In the genomic region with DNA sequence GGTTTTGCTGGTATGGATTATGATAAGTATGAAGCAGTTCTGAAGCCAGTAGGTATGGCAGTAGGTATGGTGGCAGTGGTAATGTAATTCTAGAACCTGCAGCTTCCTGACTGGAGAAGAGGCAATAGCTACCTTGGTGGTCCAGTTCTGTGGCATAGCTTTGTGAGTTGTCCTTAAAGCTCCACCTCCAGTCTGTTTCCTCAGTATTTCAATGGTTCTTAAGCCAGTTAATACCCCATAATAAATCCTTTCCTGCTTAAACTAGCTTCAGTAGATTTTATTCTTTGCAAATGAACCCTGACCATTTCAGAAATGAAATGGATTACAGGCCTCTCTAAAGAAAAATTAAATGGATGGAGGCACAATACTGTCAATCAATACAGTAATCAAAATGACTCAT, we compare ENCODE assay signal across 30 cellular contexts.
"Had no signal": no experiment of that assay in that cellular context is flagged by ENCODE, and none has a peak within 500 bp of the region (broad histone marks: within the 10 kb centered on the region; RNA-seq: fewer than 3 reads in every experiment).

No MANE protein-coding gene starts in this region.

- FAIRE-seq: astrocyte had no signal

- H3K27me3 Mint-ChIP-seq: activated CD4-positive, alpha-beta T cell treated with anti-CD3 and anti-CD28 coated beads, Interleukin-2, amount 10 ng/mL, durations not matched to agents 7 days and 5 days; activated naive CD8-positive, alpha-beta T cell; activated T-helper 17 cell treated with anti-CD3 and anti-CD28 coated beads, Interleukin-2, amount 50 U/mL, for 72 hours; central memory CD8-positive, alpha-beta T cell; dendritic cell treated with granulocyte-macrophage colony-stimulating factor and Interleukin-4, amounts not matched to agents 40 ng/mL and 50 ng/mL, for 4 days had no signal

- H3K4me3 Mint-ChIP-seq: activated CD4-positive, alpha-beta T cell treated with anti-CD3 and anti-CD28 coated beads for 36 hours; activated CD4-positive, alpha-beta T cell treated with anti-CD3 and anti-CD28 coated beads, Interleukin-2, amount 10 ng/mL, durations not matched to agents 7 days and 5 days; activated CD8-positive, alpha-beta T cell treated with anti-CD3 and anti-CD28 coated beads for 36 hours; activated naive CD8-positive, alpha-beta T cell; activated T-cell treated with anti-CD3 and anti-CD28 coated beads, Interleukin-2, amount 50 U/mL, for 4 hours; activated T-helper 17 cell treated with anti-CD3 and anti-CD28 coated beads, Interleukin-2, amount 50 U/mL, for 72 hours; central memory CD8-positive, alpha-beta T cell; dendritic cell treated with granulocyte-macrophage colony-stimulating factor and Interleukin-4, amounts not matched to agents 40 ng/mL and 50 ng/mL, for 4 days had no signal

- H3K9me3 Mint-ChIP-seq: activated CD4-positive, alpha-beta T cell treated with anti-CD3 and anti-CD28 coated beads, Interleukin-2, amount 10 ng/mL, durations not matched to agents 7 days and 5 days; activated CD8-positive, alpha-beta T cell treated with anti-CD3 and anti-CD28 coated beads for 36 hours; activated T-cell treated with anti-CD3 and anti-CD28 coated beads, Interleukin-2, amount 50 U/mL, for 4 hours; activated T-helper 17 cell treated with anti-CD3 and anti-CD28 coated beads, Interleukin-2, amount 50 U/mL, for 72 hours; central memory CD8-positive, alpha-beta T cell; dendritic cell treated with granulocyte-macrophage colony-stimulating factor and Interleukin-4, amounts not matched to agents 40 ng/mL and 50 ng/mL, for 4 days had no signal

- H3K27me3 ChIP-seq: brain microvascular endothelial cell, dorsolateral prefrontal cortex, esophagus squamous epithelium, gastroesophageal sphincter, heart right ventricle, hepatocyte had no signal

- DNase-seq: activated CD4-positive, alpha-beta T cell treated with anti-CD3 and anti-CD28 coated beads for 36 hours; activated CD4-positive, alpha-beta T cell treated with anti-CD3 and anti-CD28 coated beads, Interleukin-2, amount 10 ng/mL, durations not matched to agents 7 days and 5 days; activated CD4-positive, alpha-beta T cell treated with anti-CD3 and anti-CD28 coated beads, Interleukin-2, amount 50 U/mL, for 48 hours; activated CD4-positive, CD25-positive, alpha-beta regulatory T cell; activated CD4-positive, CD25-positive, alpha-beta regulatory T cell treated with anti-CD3 and anti-CD28 coated beads, Interleukin-2, amount 50 U/mL, for 72 hours; activated CD8-positive, alpha-beta memory T cell treated with anti-CD3 and anti-CD28 coated beads for 24 hours; activated CD8-positive, alpha-beta T cell treated with anti-CD3 and anti-CD28 coated beads for 36 hours; activated effector memory CD4-positive, alpha-beta T cell treated with Interleukin-2 at 50 U/mL for 16 hours; activated gamma-delta T cell treated with Interleukin-2 at 50 U/mL for 16 hours; activated naive CD4-positive, alpha-beta T cell treated with anti-CD3 and anti-CD28 coated beads, Interleukin-2, amount 50 U/mL, for 16 hours; activated naive CD4-positive, alpha-beta T cell treated with Interleukin-2 at 50 U/mL for 16 hours; activated T-cell treated with anti-CD3 and anti-CD28 coated beads, Interleukin-2, amount 50 U/mL, for 4 hours; amniotic stem cell; anterior cingulate cortex; brain microvascular endothelial cell; dorsolateral prefrontal cortex; effector memory CD4-positive, alpha-beta T cell; erythroblast; esophagus squamous epithelium; foreskin melanocyte; heart right ventricle; T-helper 2 cell had no signal

- H3K9me3 ChIP-seq: esophagus squamous epithelium, gastroesophageal sphincter, heart right ventricle had no signal

- H3K4me1 ChIP-seq: heart right ventricle had no signal

- H3K4me3 ChIP-seq: coronary artery, dorsolateral prefrontal cortex, esophagus squamous epithelium, gastroesophageal sphincter, heart right ventricle, hepatocyte had no signal

- H3K27ac ChIP-seq: brain microvascular endothelial cell, coronary artery, dorsolateral prefrontal cortex, esophagus squamous epithelium, gastroesophageal sphincter, heart right ventricle, hepatocyte had no signal

- H3K36me3 ChIP-seq: brain microvascular endothelial cell, esophagus squamous epithelium, gastroesophageal sphincter, heart right ventricle had no signal

- H3K27ac Mint-ChIP-seq: activated CD4-positive, alpha-beta T cell treated with anti-CD3 and anti-CD28 coated beads for 36 hours; activated CD4-positive, alpha-beta T cell treated with anti-CD3 and anti-CD28 coated beads, Interleukin-2, amount 10 ng/mL, durations not matched to agents 7 days and 5 days; activated CD8-positive, alpha-beta T cell treated with anti-CD3 and anti-CD28 coated beads for 36 hours; activated naive CD8-positive, alpha-beta T cell; activated T-helper 17 cell treated with anti-CD3 and anti-CD28 coated beads, Interleukin-2, amount 50 U/mL, for 72 hours; dendritic cell treated with granulocyte-macrophage colony-stimulating factor and Interleukin-4, amounts not matched to agents 40 ng/mL and 50 ng/mL, for 4 days had no signal

- ATAC-seq: activated CD4-positive, alpha-beta T cell treated with anti-CD3 and anti-CD28 coated beads for 36 hours; activated CD8-positive, alpha-beta T cell treated with anti-CD3 and anti-CD28 coated beads for 36 hours; activated T-cell treated with anti-CD3 and anti-CD28 coated beads, Interleukin-2, amount 50 U/mL, for 4 hours; activated T-helper 17 cell treated with anti-CD3 and anti-CD28 coated beads, Interleukin-2, amount 50 U/mL, for 72 hours; gastroesophageal sphincter; heart right ventricle had no signal
